In the genomic region with DNA sequence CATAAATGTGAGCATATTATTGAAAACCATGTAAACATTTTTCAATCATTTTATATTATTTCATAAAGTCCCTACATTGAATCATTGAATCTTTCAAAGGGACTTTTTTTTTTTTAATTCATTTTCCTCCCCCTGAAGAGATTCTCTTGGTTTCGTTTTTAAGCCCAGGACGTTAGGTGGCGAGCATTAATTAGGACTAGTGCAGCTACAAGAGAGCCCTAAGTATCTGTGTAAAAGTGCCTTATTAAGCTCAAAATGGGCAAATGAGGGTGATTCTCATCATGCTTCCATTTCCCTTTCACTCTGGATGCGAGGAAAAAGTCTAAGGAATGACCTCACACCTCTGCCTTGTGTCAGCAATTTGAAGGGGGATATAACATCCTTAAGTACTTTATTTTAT, we compare ENCODE assay signal across 17 cellular contexts.
A peak's percentile ranks its signal among the peaks of the same experiment; 100 is the strongest.
DNase-seq lines count a peak whose midpoint lies in the region; ATAC-seq and TF ChIP-seq lines count a peak whose summit lies in the region.
"Had no signal": no experiment of that assay in that cellular context is flagged by ENCODE, and none has a peak within 500 bp of the region (broad histone marks: within the 10 kb centered on the region; RNA-seq: fewer than 3 reads in every experiment).

No MANE protein-coding gene starts in this region.

- H3K9me3 Mint-ChIP-seq in Calu3 (ENCODE audit: low read depth, unreplicated experiment) = no peaks in the 10 kb centered on the region
- H3K9me3 Mint-ChIP-seq: activated naive CD8-positive, alpha-beta T cell treated with anti-CD3 and anti-CD28 coated beads, Interleukin-2, amount 50 U/mL, for 24 hours had no signal

- H2AFZ ChIP-seq in PC-3 (ENCODE audit: low read length) = no peak overlapping the region

- no peaks in the 10 kb centered on the region for H3K9me3 ChIP-seq in PC-3 (ENCODE audit: low read length)
- H3K9me3 ChIP-seq: SJCRH30 had no signal

- no peak for ATAC-seq in PC-3
- no peak for ATAC-seq in left ventricle myocardium superior
- ATAC-seq in HG02678 (IDR thresholded peaks at IDR 0.05; ENCODE audit: unreplicated experiment) = no peak
- ATAC-seq: activated naive CD8-positive, alpha-beta T cell treated with anti-CD3 and anti-CD28 coated beads, Interleukin-2, amount 50 U/mL, for 24 hours had no signal

- H3K9ac ChIP-seq in PC-3 (ENCODE audit: low read length) = no peak overlapping the region

- TF ChIP-seq CTCF in Calu3 (IDR thresholded peaks at IDR 0.05; ENCODE audit: unreplicated experiment) (no peak), PC-3 (conservative IDR thresholded peaks at IDR 0.05; ENCODE audit: low read depth, low read length) (no peak)

- H3K79me2 ChIP-seq in PC-3 (ENCODE audit: low read length) = no peaks in the 10 kb centered on the region

- DNase-seq in Calu3 = no peak
- peak; percentile 62 for DNase-seq in NCI-H1105 (lab: John Stamatoyannopoulos, UW)
- DNase-seq in PC-3 = no peak
- DNase-seq in midbrain (lab: John Stamatoyannopoulos, UW) = peak; percentile 4
- no peak for DNase-seq in inferior parietal cortex (ENCODE audit: extremely low spot score)
- no peak for DNase-seq in left ventricle myocardium superior
- DNase-seq in SKM-1 treated with dmso at 0.1 percent for 144 hours (lab: John Stamatoyannopoulos, UW; ENCODE audit: unreplicated experiment) = no peak
- DNase-seq: activated CD4-positive, alpha-beta T cell treated with anti-CD3 and anti-CD28 coated beads, Interleukin-2, amount 50 U/mL, for 1 hour; activated naive CD8-positive, alpha-beta T cell treated with anti-CD3 and anti-CD28 coated beads, Interleukin-2, amount 50 U/mL, for 24 hours; activated T-cell treated with anti-CD3 and anti-CD28 coated beads, Interleukin-2, amount 50 U/mL, for 48 hours; head of caudate nucleus; kidney glomerular epithelial cell; T-helper 9 cell had no signal

- BruUV-seq in Calu3 (replicated peaks; lab: Mats Ljungman, UMichigan) (no TSS peak), PC-3 (replicated peaks; lab: Mats Ljungman, UMichigan) (no TSS peak)

- H3K4me3 Mint-ChIP-seq in Calu3 (ENCODE audit: low read depth, unreplicated experiment) = peak overlapping the region; percentile 25
- H3K4me3 Mint-ChIP-seq: activated naive CD8-positive, alpha-beta T cell treated with anti-CD3 and anti-CD28 coated beads, Interleukin-2, amount 50 U/mL, for 24 hours; CD14-positive monocyte had no signal

- no peak overlapping the region for H3K27ac Mint-ChIP-seq in Calu3 (ENCODE audit: unreplicated experiment)
- H3K27ac Mint-ChIP-seq: activated naive CD8-positive, alpha-beta T cell treated with anti-CD3 and anti-CD28 coated beads, Interleukin-2, amount 50 U/mL, for 24 hours; CD14-positive monocyte; progenitor cell of endocrine pancreas had no signal

- H3K4me1 ChIP-seq in PC-3 (ENCODE audit: insufficient read depth, low read length) = no peaks in the 10 kb centered on the region
- H3K4me1 ChIP-seq: SJCRH30 had no signal

- intact Hi-C loops in Calu3 (cut with micrococcal nuclease; ENCODE audit: unreplicated experiment) (no loop called here), PC-3 (cut with micrococcal nuclease) (no loop called here), left ventricle myocardium superior (cut with micrococcal nuclease) (no loop called here)

- no peaks in the 10 kb centered on the region for H3K36me3 Mint-ChIP-seq in Calu3 (ENCODE audit: insufficient read depth, unreplicated experiment)
- H3K36me3 Mint-ChIP-seq: CD14-positive monocyte had no signal

- POLR2A ChIA-PET in PC-3 (lab: Charles Lee; ENCODE audit: unreplicated experiment) = no interaction called here

- no peaks in the 10 kb centered on the region for H3K36me3 ChIP-seq in PC-3 (ENCODE audit: low read depth, low read length)
- H3K36me3 ChIP-seq: SJCRH30 had no signal

- no peaks in the 10 kb centered on the region for H4K20me1 ChIP-seq in PC-3 (ENCODE audit: low read length)

- H3K4me1 Mint-ChIP-seq in Calu3 (ENCODE audit: low read depth, unreplicated experiment) = no peaks in the 10 kb centered on the region
- H3K4me1 Mint-ChIP-seq: activated naive CD8-positive, alpha-beta T cell treated with anti-CD3 and anti-CD28 coated beads, Interleukin-2, amount 50 U/mL, for 24 hours; CD14-positive monocyte had no signal

- H3K27me3 Mint-ChIP-seq in Calu3 (ENCODE audit: unreplicated experiment) = no peaks in the 10 kb centered on the region
- H3K27me3 Mint-ChIP-seq: activated naive CD8-positive, alpha-beta T cell treated with anti-CD3 and anti-CD28 coated beads, Interleukin-2, amount 50 U/mL, for 24 hours; progenitor cell of endocrine pancreas had no signal

- CTCF ChIA-PET in Calu3 (lab: Charles Lee) = no interaction called here
- CTCF ChIA-PET in PC-3 (lab: Charles Lee) = no interaction called here

- no peaks in the 10 kb centered on the region for H3K9me2 ChIP-seq in PC-3 (replicated peaks; ENCODE audit: low read length)

- H3K27me3 ChIP-seq in PC-3 (ENCODE audit: low read length) = no peaks in the 10 kb centered on the region
- H3K27me3 ChIP-seq: SJCRH30 had no signal

- peak overlapping the region; percentile 37; the same call in 1 of the 2 replicates for H3K4me2 ChIP-seq in PC-3 (ENCODE audit: low read length)

- no peaks in the 10 kb centered on the region for H3F3A ChIP-seq in PC-3 (ENCODE audit: low read length, unreplicated experiment)

- H3K27ac ChIP-seq in PC-3 (ENCODE audit: low read length) = no peak overlapping the region
- H3K27ac ChIP-seq: SJCRH30 had no signal

- peak overlapping the region; percentile 24; the same call in 1 of the 2 replicates for H3K4me3 ChIP-seq in PC-3 (ENCODE audit: low read length)
- H3K4me3 ChIP-seq: SJCRH30 had no signal

Comparison
In these comparisons a context has a peak if more than half of its experiments do, and no peak if none do; other contexts are left out.
1. DNase-seq: peak in NCI-H1105 (single experiment) and midbrain (single experiment); none in Calu3 (single experiment), PC-3 (single experiment), inferior parietal cortex (single experiment), left ventricle myocardium superior (single experiment) and SKM-1 treated with dmso at 0.1 percent for 144 hours (single experiment).